ENCODE assay signal across 13 cellular contexts in genomic region chr15:48324949-48325348, GRCh38.
"Had no signal": no experiment of that assay in that cellular context is flagged by ENCODE, and none has a peak within 500 bp of the region (broad histone marks: within the 10 kb centered on the region; RNA-seq: fewer than 3 reads in every experiment).

No MANE protein-coding gene starts in this region.

- ATAC-seq: WTC11 had no signal

- H3K9me3 Mint-ChIP-seq: activated naive CD4-positive, alpha-beta T cell treated with anti-CD3 and anti-CD28 coated beads, Interleukin-2, amount 50 U/mL, for 24 hours; activated T-helper 2 cell treated with anti-CD3 and anti-CD28 coated beads, Interferon-gamma antibody, Interleukin-2, Interleukin-4, amounts not matched to agents 10 μg/mL and 5 μg/mL and 100 μg/mL, durations not matched to agents 14 hours and 24 hours and 36 hours; immature natural killer cell; naive B cell; WTC11 had no signal

- H3K36me3 Mint-ChIP-seq: WTC11 had no signal

- H3K27me3 Mint-ChIP-seq: activated naive CD4-positive, alpha-beta T cell treated with anti-CD3 and anti-CD28 coated beads, Interleukin-2, amount 50 U/mL, for 24 hours; naive B cell had no signal

- H3K27ac Mint-ChIP-seq: activated naive CD4-positive, alpha-beta T cell treated with anti-CD3 and anti-CD28 coated beads, Interleukin-2, amount 50 U/mL, for 24 hours; activated T-helper 2 cell treated with anti-CD3 and anti-CD28 coated beads, Interferon-gamma antibody, Interleukin-2, Interleukin-4, amounts not matched to agents 10 μg/mL and 5 μg/mL and 100 μg/mL, durations not matched to agents 14 hours and 24 hours and 36 hours; immature natural killer cell; naive B cell; WTC11 had no signal

- DNase-seq: activated CD4-positive, alpha-beta T cell treated with anti-CD3 and anti-CD28 coated beads, Interleukin-2, amount 50 U/mL, for 1 hour; activated T-cell treated with anti-CD3 and anti-CD28 coated beads for 4 hours; caudate nucleus; colonic mucosa; esophagus squamous epithelium; foreskin fibroblast; glutamatergic neuron; immature natural killer cell; naive B cell; tibial artery had no signal

- H3K4me3 Mint-ChIP-seq: activated naive CD4-positive, alpha-beta T cell treated with anti-CD3 and anti-CD28 coated beads, Interleukin-2, amount 50 U/mL, for 24 hours; immature natural killer cell; WTC11 had no signal
